In genomic region chr1:235632538-235633219, GRCh38 we compare ENCODE assay signal across 8 cellular contexts. TPM values are rescaled to one million over a fixed set of nuclear protein-coding genes. Genes with fewer than 3 reads are reported as not detected.
DNase-seq lines count a peak whose midpoint lies in the region; ATAC-seq, FAIRE-seq and TF ChIP-seq lines count a peak whose summit lies in the region.

No MANE protein-coding gene starts in this region.

- peak; percentile 86 for ATAC-seq in GM21619 (IDR thresholded peaks at IDR 0.05; ENCODE audit: unreplicated experiment)
- ATAC-seq in stimulated activated naive B cell treated with anti-CD40 and anti-IgM and Interleukin-4, amounts not matched to agents 10 μg/mL and 1 μg/mL and 100 μg/mL, for 72 hours (replicated peaks), result peak; percentile 83 to 86
- ATAC-seq in HG03457 (IDR thresholded peaks at IDR 0.05; ENCODE audit: unreplicated experiment), result no peak

- peaks cover 4 to 46% of the 10 kb centered on the region in 2 donors for H3K27me3 Mint-ChIP-seq in stimulated activated naive B cell treated with anti-CD40 and anti-IgM and Interleukin-4, amounts not matched to agents 10 μg/mL and 1 μg/mL and 100 μg/mL, for 72 hours

- no peaks in the 10 kb centered on the region for H3K9me3 Mint-ChIP-seq in stimulated activated naive B cell treated with anti-CD40 and anti-IgM and Interleukin-4, amounts not matched to agents 10 μg/mL and 1 μg/mL and 100 μg/mL, for 72 hours

- no peak for DNase-seq in GM06990 (ENCODE audit: extremely low read depth, insufficient read length)
- DNase-seq in MG63, result peak; percentile 24
- DNase-seq in bronchial epithelial cell (ENCODE audit: low read depth), result peak; percentile 27
- no peak for DNase-seq in stimulated activated naive B cell treated with anti-CD40 and anti-IgM and Interleukin-4, amounts not matched to agents 10 μg/mL and 1 μg/mL and 100 μg/mL, for 72 hours
- no peak for DNase-seq in cerebellum (ENCODE audit: low spot score)
- no peak for DNase-seq in activated effector memory CD4-positive, alpha-beta T cell treated with anti-CD3 and anti-CD28 coated beads, Interleukin-2, amount 50 U/mL, for 16 hours

- H3K9me3 ChIP-seq in MG63, result no peaks in the 10 kb centered on the region

- H3K36me3 Mint-ChIP-seq in stimulated activated naive B cell treated with anti-CD40 and anti-IgM and Interleukin-4, amounts not matched to agents 10 μg/mL and 1 μg/mL and 100 μg/mL, for 72 hours, result no peaks in the 10 kb centered on the region

- peaks cover 2 to 11% of the 10 kb centered on the region in 2 donors for H3K4me1 Mint-ChIP-seq in stimulated activated naive B cell treated with anti-CD40 and anti-IgM and Interleukin-4, amounts not matched to agents 10 μg/mL and 1 μg/mL and 100 μg/mL, for 72 hours

- peak overlapping the region; percentile 75 to 77 for H3K4me3 Mint-ChIP-seq in stimulated activated naive B cell treated with anti-CD40 and anti-IgM and Interleukin-4, amounts not matched to agents 10 μg/mL and 1 μg/mL and 100 μg/mL, for 72 hours

- no peak for FAIRE-seq in bronchial epithelial cell (lab: Jason Lieb, UNC)

- H3K27me3 ChIP-seq in GM06990 (replicated peaks; ENCODE audit: control insufficient read depth, insufficient read depth, low read length), result peaks cover 1% of the 10 kb centered on the region
- no peaks in the 10 kb centered on the region for H3K27me3 ChIP-seq in MG63
- H3K27me3 ChIP-seq in bronchial epithelial cell (ENCODE audit: control insufficient read depth, insufficient read depth, low read length), result peaks cover 2% of the 10 kb centered on the region

- H3K4me3 ChIP-seq in GM06990 (replicated peaks; ENCODE audit: low read depth, low read length) (peak overlapping the region; percentile 38; the same call in 1 of the 2 replicates), MG63 (peak overlapping the region; percentile 23), bronchial epithelial cell (ENCODE audit: low read depth, low read length) (no peak overlapping the region)

- H3K36me3 ChIP-seq in GM06990 (ENCODE audit: control insufficient read depth, insufficient read depth, low read length), result no peaks in the 10 kb centered on the region
- no peaks in the 10 kb centered on the region for H3K36me3 ChIP-seq in MG63
- H3K36me3 ChIP-seq in bronchial epithelial cell (ENCODE audit: control insufficient read depth, insufficient read depth, low read length), result no peaks in the 10 kb centered on the region

- TF ChIP-seq CTCF in GM06990 (IDR thresholded peaks at IDR 0.05; ENCODE audit: insufficient read depth, low read length, poor library complexity, severe bottlenecking) (no peak), bronchial epithelial cell (IDR thresholded peaks at IDR 0.05; ENCODE audit: insufficient read depth, low read length, severe bottlenecking) (no peak)

- H3K27ac Mint-ChIP-seq in stimulated activated naive B cell treated with anti-CD40 and anti-IgM and Interleukin-4, amounts not matched to agents 10 μg/mL and 1 μg/mL and 100 μg/mL, for 72 hours, result no peak overlapping the region

RNA-seq across cellular contexts. Expression of gene GNG4, which starts 16.9 kb away (rescaled TPM):
- total RNA-seq in MG63 (2014; rRNA removed; shearing (Covaris generic); ENCODE audit: low replicate concordance), result 6.1 and 28.7 TPM in 2 replicates
- total RNA-seq in bronchial epithelial cell (0.13 TPM in 1 of 2 replicates, not detected in the other), cerebellum (54.4 TPM)

Comparison
In these comparisons a context has a peak if more than half of its experiments do, and no peak if none do; other contexts are left out.
1. DNase-seq: peak in MG63 (single experiment) and bronchial epithelial cell (single experiment); none in GM06990 (single experiment), stimulated activated naive B cell treated with anti-CD40 and anti-IgM and Interleukin-4, amounts not matched to agents 10 μg/mL and 1 μg/mL and 100 μg/mL, for 72 hours (single experiment), cerebellum (single experiment) and activated effector memory CD4-positive, alpha-beta T cell treated with anti-CD3 and anti-CD28 coated beads, Interleukin-2, amount 50 U/mL, for 16 hours (single experiment).